In genomic region chr5:39074009-39074886, GRCh38 we compare ENCODE assay signal across 8 cellular contexts. TPM values are rescaled to one million over a fixed set of nuclear protein-coding genes. Genes with fewer than 3 reads are reported as not detected.
A peak's percentile ranks its signal among the peaks of the same experiment; 100 is the strongest.
DNase-seq lines count a peak whose midpoint lies in the region; ATAC-seq, FAIRE-seq and TF ChIP-seq lines count a peak whose summit lies in the region.

Gene RICTOR (minus strand): TSS chr5:39074399. CDS start chr5:39074377, 22 bp downstream.

- DNase-seq in GM18507 (ENCODE audit: extremely low spot score, insufficient read length, low read depth) (peak; percentile 78), NCI-H187 treated with DMSO at 0.1 percent for 48 hours (lab: John Stamatoyannopoulos, UW) (peak; percentile 31), ascending aorta (ENCODE audit: low spot score in 2 of 2) (peak; percentile 54 to 93), right cardiac atrium (peak; percentile 92 to 97 (median 97)), renal cortical epithelial cell (ENCODE audit: low read depth) (peak; percentile 64), aorta (peak; percentile 95 to 98)
- peak; percentile 92 for DNase-seq in T-helper 2 cell treated with Interferon-gamma antibody and Interleukin-4, amounts not matched to agents 5 μg/mL and 100 μg/mL, for 36 hours (ENCODE audit: low spot score)

- H3K27ac ChIP-seq in ascending aorta (peak within 1 kb of the TSS; percentile 97 to 99), right cardiac atrium (ENCODE audit: low read length) (peak within 1 kb of the TSS; percentile 92), aorta (ENCODE audit: low read depth in 1 of 2, low read length in 2 of 2) (peak within 1 kb of the TSS; percentile 62 to 98)

- peaks cover 13% of the 10 kb centered on the region for H3K27me3 Mint-ChIP-seq in T-helper 2 cell treated with Interferon-gamma antibody and Interleukin-4, amounts not matched to agents 5 μg/mL and 100 μg/mL, for 36 hours (ENCODE audit: low read depth)

- H3K4me1 Mint-ChIP-seq in T-helper 2 cell treated with Interferon-gamma antibody and Interleukin-4, amounts not matched to agents 5 μg/mL and 100 μg/mL, for 36 hours (ENCODE audit: low read depth) = peaks cover 37% of the 10 kb centered on the region

- H3K4me3 Mint-ChIP-seq in T-helper 2 cell treated with Interferon-gamma antibody and Interleukin-4, amounts not matched to agents 5 μg/mL and 100 μg/mL, for 36 hours = peak within 1 kb of the TSS; percentile 97

- ATAC-seq in HG02970 (IDR thresholded peaks at IDR 0.05; ENCODE audit: low FRiP score, unreplicated experiment) (peak; percentile 72), right cardiac atrium (peak; percentile 97 to 98), aorta (ENCODE audit: low FRiP score) (peak; percentile 97)

- FAIRE-seq in GM18507 (lab: Jason Lieb, UNC) = peak; percentile 87

- peak within 1 kb of the TSS; percentile 96 for H3K27ac Mint-ChIP-seq in T-helper 2 cell treated with Interferon-gamma antibody and Interleukin-4, amounts not matched to agents 5 μg/mL and 100 μg/mL, for 36 hours

- H3K4me3 ChIP-seq in ascending aorta (peak within 1 kb of the TSS; percentile 89 to 90), right cardiac atrium (ENCODE audit: low read length) (peak within 1 kb of the TSS; percentile 81), aorta (ENCODE audit: low read length in 2 of 2) (peak within 1 kb of the TSS; percentile 88 to 89)

- H3K36me3 ChIP-seq in ascending aorta (no peaks in the 10 kb centered on the region), aorta (ENCODE audit: control insufficient read depth in 1 of 2, insufficient read depth in 2 of 2, low read length in 1 of 2) (no peaks in the 10 kb centered on the region)

- no peaks in the 10 kb centered on the region for H3K9me3 Mint-ChIP-seq in T-helper 2 cell treated with Interferon-gamma antibody and Interleukin-4, amounts not matched to agents 5 μg/mL and 100 μg/mL, for 36 hours

- intact Hi-C loops in ascending aorta (cut with DNase I) (loop anchor here (2.0 to 10.0 kb wide), 4 partner anchors 55 to 519 kb away; partner anchors contain the start of gene LIFR), right cardiac atrium (cut with DNase I) (loop anchor here in 2 of 4 donors (5.0 to 10.0 kb wide), 2 partner anchors 77 to 79 kb away; no protein-coding TSS in a partner anchor), aorta (cut with DNase I) (loop anchor here (5.0 kb wide), 2 partner anchors 57 to 227 kb away; partner anchors contain the start of gene OSMR (in 1 of the 2))

- WGBS in right cardiac atrium = under 1% methylated on average over 99 of the region's 99 CpGs
- 0 to 1% methylated on average over 66 to 99 of the region's 99 CpGs for WGBS in aorta, 2 donors

- H3K9me3 ChIP-seq in ascending aorta (no peaks in the 10 kb centered on the region), right cardiac atrium (ENCODE audit: control insufficient read depth, low read length) (peaks cover 1% of the 10 kb centered on the region), aorta (ENCODE audit: control insufficient read depth, low read length) (no peaks in the 10 kb centered on the region)

- H3K36me3 Mint-ChIP-seq in T-helper 2 cell treated with Interferon-gamma antibody and Interleukin-4, amounts not matched to agents 5 μg/mL and 100 μg/mL, for 36 hours (ENCODE audit: low read depth) = peaks cover 22% of the 10 kb centered on the region

- H3K27me3 ChIP-seq in ascending aorta = no peaks in the 10 kb centered on the region
- no peaks in the 10 kb centered on the region for H3K27me3 ChIP-seq in right cardiac atrium (ENCODE audit: control insufficient read depth, insufficient read depth)
- no peaks in the 10 kb centered on the region for H3K27me3 ChIP-seq in aorta (ENCODE audit: control insufficient read depth in 1 of 2, insufficient read depth in 2 of 2, low read length in 1 of 2)

- H3K4me1 ChIP-seq in ascending aorta = peaks cover 0 to 20% of the 10 kb centered on the region in 2 donors
- H3K4me1 ChIP-seq in right cardiac atrium (ENCODE audit: control insufficient read depth, insufficient read depth, low read length) = no peaks in the 10 kb centered on the region
- H3K4me1 ChIP-seq in aorta (ENCODE audit: control insufficient read depth in 1 of 2, insufficient read depth in 2 of 2, low read length in 2 of 2) = no peaks in the 10 kb centered on the region

- no peak for TF ChIP-seq CTCF in ascending aorta (IDR thresholded peaks at IDR 0.05)

RNA-seq across cellular contexts. Expression of gene RICTOR, which starts in this region (rescaled TPM):
- total RNA-seq in ascending aorta (12.1 TPM), right cardiac atrium (10 to 100 TPM; 27.6 to 43.1 (median 30.7) TPM), renal cortical epithelial cell (33.0 and 42.5 TPM in 2 replicates), aorta (10 to 100 TPM; 57.1 to 69.5 TPM)
- polyA plus RNA-seq in right cardiac atrium (6.6 TPM), aorta (1 to 10 TPM; 3.9 to 6.3 TPM)

Comparison
In these comparisons a context has a peak if more than half of its experiments do, and no peak if none do; other contexts are left out.
1. Peak in every context shown above with its lines: DNase-seq, ATAC-seq, H3K4me3 ChIP-seq and H3K27ac ChIP-seq.
2. DNase-seq: peak in every context shown above with its lines; median percentile 97 in right cardiac atrium; 96 in aorta; 92 in T-helper 2 cell treated with Interferon-gamma antibody and Interleukin-4, amounts not matched to agents 5 μg/mL and 100 μg/mL, for 36 hours; 78 in GM18507; 74 in ascending aorta; 64 in renal cortical epithelial cell; 31 in NCI-H187 treated with DMSO at 0.1 percent for 48 hours.